Comparison of ENCODE assay signal across 13 cellular contexts in genomic region chr1:192256674-192257334, GRCh38.
"Had no signal": no experiment of that assay in that cellular context is flagged by ENCODE, and none has a peak within 500 bp of the region (broad histone marks: within the 10 kb centered on the region; RNA-seq: fewer than 3 reads in every experiment).

No MANE protein-coding gene starts in this region.

- ATAC-seq: gastrocnemius medialis; heart right ventricle; left lobe of liver; naive thymus-derived CD4-positive, alpha-beta T cell had no signal

- DNase-seq: colonic mucosa; effector CD4-positive, alpha-beta T cell; gastrocnemius medialis; heart right ventricle; hypothalamus; islet precursor cell; mammary epithelial cell; naive thymus-derived CD4-positive, alpha-beta T cell; posterior cingulate gyrus; small intestine; stimulated activated CD4-positive, alpha-beta T cell treated with anti-CD3 and anti-CD28 coated beads, Interleukin-2, amount 100 ng/mL, for 48 hours; stimulated activated naive CD4-positive, alpha-beta T cell treated with Interleukin-2 at 50 U/mL for 16 hours had no signal
